In the genomic region with DNA sequence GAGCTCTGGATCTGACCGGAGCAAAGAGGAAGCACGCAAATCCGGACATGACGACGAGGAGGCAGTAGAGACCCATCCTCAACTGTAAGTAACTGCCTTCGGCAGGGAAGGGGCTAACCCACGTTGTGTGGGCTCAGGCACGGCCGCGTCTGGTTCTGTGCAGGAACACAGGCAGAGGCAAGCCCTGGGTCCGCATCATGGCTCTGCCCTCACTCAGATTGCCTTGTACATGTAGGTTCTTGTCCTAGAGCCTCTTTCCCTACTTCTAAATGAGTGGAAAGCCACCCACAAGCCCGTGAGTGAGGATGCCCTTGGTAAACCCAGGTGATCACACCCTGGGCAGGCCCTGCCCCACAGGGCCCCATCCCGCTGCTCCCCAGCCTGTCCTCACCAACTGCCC, we compare ENCODE assay signal across 19 cellular contexts.
"Had no signal": no experiment of that assay in that cellular context is flagged by ENCODE, and none has a peak within 500 bp of the region (broad histone marks: within the 10 kb centered on the region; RNA-seq: fewer than 3 reads in every experiment).

No MANE protein-coding gene starts in this region.

- H3K4me1 Mint-ChIP-seq: activated CD4-positive, alpha-beta memory T cell treated with anti-CD3 and anti-CD28 coated beads, Interleukin-2, amount 10 ng/mL, durations not matched to agents 7 days and 5 days; WTC11 had no signal

- DNase-seq: activated CD4-positive, alpha-beta memory T cell treated with anti-CD3 and anti-CD28 coated beads, Interleukin-2, amount 10 ng/mL, durations not matched to agents 7 days and 5 days; activated CD4-positive, alpha-beta T cell treated with anti-CD3 and anti-CD28 coated beads for 4 hours; activated gamma-delta T cell; activated T-cell treated with anti-CD3 and anti-CD28 coated beads, Interleukin-2, amount 50 U/mL, for 48 hours; caudate nucleus; colonic mucosa; islet precursor cell; naive thymus-derived CD8-positive, alpha-beta T cell; nucleus accumbens; stimulated activated CD4-positive, alpha-beta T cell treated with anti-CD3 and anti-CD28 coated beads, Interleukin-15, amount 100 ng/mL, for 24 hours; stimulated activated CD4-positive, alpha-beta T cell treated with anti-CD3 and anti-CD28 coated beads, Interleukin-4, amount 100 ng/mL, for 1 hour; stimulated activated naive CD4-positive, alpha-beta T cell; substantia nigra; transverse colon had no signal

- H3K27me3 Mint-ChIP-seq: activated CD4-positive, alpha-beta memory T cell treated with anti-CD3 and anti-CD28 coated beads, Interleukin-2, amount 10 ng/mL, durations not matched to agents 7 days and 5 days; naive thymus-derived CD8-positive, alpha-beta T cell; progenitor cell of endocrine pancreas had no signal

- H3K27ac Mint-ChIP-seq: activated CD4-positive, alpha-beta memory T cell treated with anti-CD3 and anti-CD28 coated beads, Interleukin-2, amount 10 ng/mL, durations not matched to agents 7 days and 5 days; progenitor cell of endocrine pancreas; WTC11 had no signal

- H3K36me3 Mint-ChIP-seq: activated naive CD4-positive, alpha-beta T cell treated with anti-CD3 and anti-CD28 coated beads, Interleukin-2, amount 50 U/mL, for 72 hours had no signal

- H3K9me3 ChIP-seq: colonic mucosa, right atrium auricular region, transverse colon had no signal

- H3K4me3 Mint-ChIP-seq: activated CD4-positive, alpha-beta memory T cell treated with anti-CD3 and anti-CD28 coated beads, Interleukin-2, amount 10 ng/mL, durations not matched to agents 7 days and 5 days; naive thymus-derived CD8-positive, alpha-beta T cell; WTC11 had no signal

- ATAC-seq: left lobe of liver; naive thymus-derived CD8-positive, alpha-beta T cell; WTC11 had no signal

- H3K27ac ChIP-seq: colonic mucosa, right atrium auricular region had no signal

- H3K4me3 ChIP-seq: colonic mucosa, right atrium auricular region, transverse colon had no signal

- H3K4me1 ChIP-seq: colonic mucosa, right atrium auricular region had no signal
